Comparison of ENCODE assay signal across 18 cellular contexts in genomic region chr16:4653981-4654380, GRCh38. TPM values are rescaled to one million over a fixed set of nuclear protein-coding genes. Genes with fewer than 3 reads are reported as not detected.
DNase-seq lines count a peak whose midpoint lies in the region; ATAC-seq, FAIRE-seq and TF ChIP-seq lines count a peak whose summit lies in the region.
"Had no signal": no experiment of that assay in that cellular context is flagged by ENCODE, and none has a peak within 500 bp of the region (broad histone marks: within the 10 kb centered on the region; RNA-seq: fewer than 3 reads in every experiment).

No MANE protein-coding gene starts in this region.

- in situ Hi-C loops in GM13977 (cut with MboI; ENCODE audit: low pct_unique_long_range_greater_than_20kb, low sequenced_read_pairs, unreplicated experiment): no loop called here

- intact Hi-C loops in Calu3 (cut with micrococcal nuclease; ENCODE audit: unreplicated experiment) (no loop called here), left colon (cut with DNase I, micrococcal nuclease) (no loop called here), pancreas (cut with DNase I) (no loop called here)

- DNase-seq in Calu3: peak; percentile 61
- peak in 2 of 3 donors; percentile 85 to 89 for DNase-seq in Peyer's patch
- DNase-seq in left colon: peak; percentile 84 to 86
- DNase-seq in pancreas: peak; percentile 83 to 92 (median 86)
- DNase-seq in GM12891 (ENCODE audit: insufficient read length, low spot score): no peak
- DNase-seq in cerebellar nuclear complex (lab: John Stamatoyannopoulos, UW): no peak
- DNase-seq in GM13977 (ENCODE audit: low spot score): no peak
- DNase-seq: activated CD4-positive, alpha-beta memory T cell treated with anti-CD3 and anti-CD28 coated beads for 36 hours; activated T-cell treated with anti-CD3 and anti-CD28 coated beads, Interleukin-2, amount 50 U/mL, for 24 hours; GM23248; NCI-H1092 treated with DMSO at 0.1 percent for 48 hours; NCI-H2171; NCI-H82; occipital lobe; RPMI8226 had no signal

- H3K27me3 Mint-ChIP-seq in Calu3 (ENCODE audit: unreplicated experiment): no peaks in the 10 kb centered on the region
- H3K27me3 Mint-ChIP-seq: activated CD4-positive, alpha-beta memory T cell treated with anti-CD3 and anti-CD28 coated beads for 36 hours; activated naive CD4-positive, alpha-beta T cell treated with anti-CD3 and anti-CD28 coated beads, Interleukin-2, amount 50 U/mL, for 24 hours; activated T-cell treated with anti-CD3 and anti-CD28 coated beads, Interleukin-2, amount 50 U/mL, for 24 hours had no signal

- WGBS in pancreas, 2 donors: 15 to 20% methylated on average over 6 of the region's 6 CpGs

- H3K4me1 ChIP-seq in Peyer's patch (peaks cover 0 to 33% (median 0%) of the 10 kb centered on the region in 4 donors), pancreas (peaks cover 24 to 26% (median 24%) of the 10 kb centered on the region in 3 donors)

- ATAC-seq in left colon (peak; percentile 86), pancreas (peak; percentile 75 to 83 (median 81)), HG02884 (IDR thresholded peaks at IDR 0.05; ENCODE audit: unreplicated experiment) (no peak)

- H3K36me3 ChIP-seq in Peyer's patch (peaks cover 0 to 71% (median 0%) of the 10 kb centered on the region in 3 donors), pancreas (peaks cover 0 to 39% (median 0%) of the 10 kb centered on the region in 3 donors)

- H3K4me3 ChIP-seq in Peyer's patch: no peak overlapping the region
- no peak overlapping the region for H3K4me3 ChIP-seq in pancreas
- H3K4me3 ChIP-seq: GM23248 had no signal

- no peaks in the 10 kb centered on the region for H3K27me3 ChIP-seq in Peyer's patch
- H3K27me3 ChIP-seq in pancreas: no peaks in the 10 kb centered on the region

- peaks cover 19% of the 10 kb centered on the region for H3K4me1 Mint-ChIP-seq in Calu3 (ENCODE audit: low read depth, unreplicated experiment)

- H3K27ac Mint-ChIP-seq in Calu3 (ENCODE audit: unreplicated experiment): peak overlapping the region; percentile 36
- H3K27ac Mint-ChIP-seq: activated CD4-positive, alpha-beta memory T cell treated with anti-CD3 and anti-CD28 coated beads for 36 hours; activated naive CD4-positive, alpha-beta T cell treated with anti-CD3 and anti-CD28 coated beads, Interleukin-2, amount 50 U/mL, for 24 hours; activated T-cell treated with anti-CD3 and anti-CD28 coated beads, Interleukin-2, amount 50 U/mL, for 24 hours had no signal

- TF ChIP-seq CTCF in Calu3 (IDR thresholded peaks at IDR 0.05; ENCODE audit: unreplicated experiment) (no peak), Peyer's patch (IDR thresholded peaks at IDR 0.05) (no peak), pancreas (IDR thresholded peaks at IDR 0.05) (no peak), GM13977 (IDR thresholded peaks at IDR 0.05; ENCODE audit: extremely low read depth, insufficient read depth, missing control alignments) (no peak)

- H3K9me3 ChIP-seq in Peyer's patch (no peaks in the 10 kb centered on the region), pancreas (no peaks in the 10 kb centered on the region)

- CTCF ChIA-PET in Calu3 (lab: Charles Lee): interaction anchor here (0.9 kb wide), 1 partner anchor 30 kb away, joined by 3 read pairs; the partner anchor contains the start of gene MGRN1

- peaks cover 65% of the 10 kb centered on the region for H3K36me3 Mint-ChIP-seq in Calu3 (ENCODE audit: insufficient read depth, unreplicated experiment)

- H3K27ac ChIP-seq in Peyer's patch (peak overlapping the region in 3 of 4 donors; percentile 49 to 89 (median 88)), pancreas (peak overlapping the region; percentile 66 to 79 (median 76))
- H3K27ac ChIP-seq: GM23248, KMS-11 had no signal

- H3K9me3 Mint-ChIP-seq in Calu3 (ENCODE audit: low read depth, unreplicated experiment): no peaks in the 10 kb centered on the region
- H3K9me3 Mint-ChIP-seq: activated CD4-positive, alpha-beta memory T cell treated with anti-CD3 and anti-CD28 coated beads for 36 hours; activated naive CD4-positive, alpha-beta T cell treated with anti-CD3 and anti-CD28 coated beads, Interleukin-2, amount 50 U/mL, for 24 hours; activated T-cell treated with anti-CD3 and anti-CD28 coated beads, Interleukin-2, amount 50 U/mL, for 24 hours had no signal

- H3K4me3 Mint-ChIP-seq in Calu3 (ENCODE audit: low read depth, unreplicated experiment): peak overlapping the region; percentile 37
- H3K4me3 Mint-ChIP-seq: activated CD4-positive, alpha-beta memory T cell treated with anti-CD3 and anti-CD28 coated beads for 36 hours; activated naive CD4-positive, alpha-beta T cell treated with anti-CD3 and anti-CD28 coated beads, Interleukin-2, amount 50 U/mL, for 24 hours; activated T-cell treated with anti-CD3 and anti-CD28 coated beads, Interleukin-2, amount 50 U/mL, for 24 hours had no signal

- FAIRE-seq in pancreas (lab: Jason Lieb, UNC): no peak
- no peak for FAIRE-seq in GM12891 (lab: Jason Lieb, UNC)

- no TSS peak for BruUV-seq in Calu3 (replicated peaks; lab: Mats Ljungman, UMichigan)

- no peak for TF ChIP-seq POLR2A in Peyer's patch (IDR thresholded peaks at IDR 0.05)
- TF ChIP-seq POLR2A in GM12891 (IDR thresholded peaks at IDR 0.05; ENCODE audit: low read depth, low read length): no peak

TF ChIP-seq in GM12891, 5 proteins besides CTCF, POLR2A, EP300 and RAD21:
- TF ChIP-seq POU2F2 (IDR thresholded peaks at IDR 0.05; ENCODE audit: low read depth, low read length) (no peak), POLR2AphosphoS5 (IDR thresholded peaks at IDR 0.05; ENCODE audit: low read depth, low read length) (no peak), SPI1 (IDR thresholded peaks at IDR 0.05; ENCODE audit: low read depth, low read length) (no peak), TAF1 (IDR thresholded peaks at IDR 0.05; ENCODE audit: low read depth, low read length) (no peak), PAX5 (IDR thresholded peaks at IDR 0.05; ENCODE audit: insufficient read depth, low read length, severe bottlenecking) (no peak)

RNA-seq across cellular contexts. Expression of gene MGRN1, which starts 29.4 kb away (rescaled TPM):
- 105 and 114 TPM in 2 replicates for total RNA-seq in Calu3 (2022)
- total RNA-seq in Peyer's patch: 100 to 1,000 TPM in 2 of 4 donors, 10 to 100 TPM in 2; 74.1 to 147 (median 93.8) TPM
- total RNA-seq in left colon: 10 to 100 TPM; 71.9 to 84.6 TPM
- 10 to 100 TPM; 29.0 to 43.8 (median 33.0) TPM for total RNA-seq in pancreas
- polyA plus RNA-seq in pancreas: 10 to 100 TPM; 17.2 to 29.9 TPM
- polyA plus RNA-seq in GM12891 (2012; ENCODE audit: low read depth, missing spikeins): 29.2 TPM

RNA-seq across cellular contexts. Expression of gene UBALD1, which starts 39.3 kb away (rescaled TPM):
- total RNA-seq in Calu3 (2022): 54.4 and 55.6 TPM in 2 replicates
- 10 to 100 TPM; 11.6 to 25.1 (median 18.1) TPM for total RNA-seq in Peyer's patch
- total RNA-seq in left colon: 10 to 100 TPM; 17.1 to 19.6 TPM
- total RNA-seq in pancreas: 10 to 100 TPM in 5 of 6 donors, 1 to 10 TPM in 1; 9.1 to 19.4 (median 14.3) TPM
- 10 to 100 TPM; 29.3 to 42.5 TPM for polyA plus RNA-seq in pancreas
- 20.7 TPM for polyA plus RNA-seq in GM12891 (2012; ENCODE audit: low read depth, missing spikeins)

RNA-seq across cellular contexts. Expression of gene NUDT16L1, which starts 39.4 kb away (rescaled TPM):
- total RNA-seq in Calu3 (2022): 30.6 and 32.6 TPM in 2 replicates
- 10 to 100 TPM; 19.0 to 53.6 (median 40.1) TPM for total RNA-seq in Peyer's patch
- total RNA-seq in left colon: 10 to 100 TPM; 43.0 to 43.8 TPM
- 10 to 100 TPM in 5 of 6 donors, 1 to 10 TPM in 1; 7.0 to 16.5 (median 12.8) TPM for total RNA-seq in pancreas
- 10 to 100 TPM; 17.3 to 32.3 TPM for polyA plus RNA-seq in pancreas
- 28.9 TPM for polyA plus RNA-seq in GM12891 (2012; ENCODE audit: low read depth, missing spikeins)

Comparison
In these comparisons a context has a peak if more than half of its experiments do, and no peak if none do; other contexts are left out.
1. DNase-seq: peak in Calu3 (single experiment), Peyer's patch (2 of 3), left colon (2 of 2) and pancreas (6 of 6); none in GM12891 (single experiment), cerebellar nuclear complex (0 of 2) and GM13977 (single experiment).